ENCODE assay signal across 10 cellular contexts in genomic region chr11:60377737-60378136, GRCh38. TPM values are rescaled to one million over a fixed set of nuclear protein-coding genes. Genes with fewer than 3 reads are reported as not detected.
DNase-seq lines count a peak whose midpoint lies in the region; ATAC-seq and TF ChIP-seq lines count a peak whose summit lies in the region.
"Had no signal": no experiment of that assay in that cellular context is flagged by ENCODE, and none has a peak within 500 bp of the region (broad histone marks: within the 10 kb centered on the region; RNA-seq: fewer than 3 reads in every experiment).

No MANE protein-coding gene starts in this region.

- H3K27ac ChIP-seq in subcutaneous abdominal adipose tissue (ENCODE audit: low read depth, low read length), result peak overlapping the region; percentile 14

- H3K36me3 ChIP-seq in subcutaneous abdominal adipose tissue (ENCODE audit: control insufficient read depth in 5 of 5, insufficient read depth in 5 of 5, low read length in 5 of 5), result no peaks in the 10 kb centered on the region

- H3K9ac ChIP-seq in subcutaneous abdominal adipose tissue (ENCODE audit: low read length in 5 of 5), result peak overlapping the region in 1 of 5 donors; percentile 2

- peak; percentile 63 for ATAC-seq in GM19395 (IDR thresholded peaks at IDR 0.05; ENCODE audit: unreplicated experiment)

- TF ChIP-seq POLR2A in erythroblast (IDR thresholded peaks at IDR 0.05; ENCODE audit: low read length), result no peak

- DNase-seq in KG1 (lab: John Stamatoyannopoulos, UW) (peak; percentile 43), head of caudate nucleus (peak in 32 of 42 donors; percentile 11 to 69 (median 36)), erythroblast (lab: John Stamatoyannopoulos, UW) (no peak), DMS53 (lab: John Stamatoyannopoulos, UW) (no peak), ureter (ENCODE audit: low spot score) (no peak)
- no peak for DNase-seq in stimulated activated CD4-positive, alpha-beta T cell treated with anti-CD3 and anti-CD28 coated beads, Interleukin-2, amount 100 ng/mL, for 24 hours
- DNase-seq: glutamatergic neuron had no signal

- peaks cover 0 to 6% (median 0%) of the 10 kb centered on the region in 5 donors for H3K4me1 ChIP-seq in subcutaneous abdominal adipose tissue (ENCODE audit: control insufficient read depth in 5 of 5, insufficient read depth in 5 of 5, low read length in 5 of 5)

- intact Hi-C loops in head of caudate nucleus (cut with DNase I), result no loop called here

- H3K4me3 ChIP-seq in subcutaneous abdominal adipose tissue (ENCODE audit: low read depth in 1 of 5, low read length in 5 of 5), result no peak overlapping the region

- no peaks in the 10 kb centered on the region for H3K27me3 ChIP-seq in subcutaneous abdominal adipose tissue (ENCODE audit: control insufficient read depth in 5 of 5, insufficient read depth in 4 of 5, low read length in 5 of 5)

- H3K9me3 ChIP-seq in subcutaneous abdominal adipose tissue (ENCODE audit: control insufficient read depth in 5 of 5, low read length in 5 of 5), result no peaks in the 10 kb centered on the region

RNA-seq across cellular contexts. Expression of gene MS4A7, which starts 0.6 kb away (rescaled TPM):
- 33.2 TPM for total RNA-seq in ureter
- total RNA-seq: HT1080 had no signal

RNA-seq across cellular contexts. Expression of gene MS4A14, which starts 18.5 kb away (rescaled TPM):
- 1.5 TPM for total RNA-seq in ureter
- total RNA-seq: HT1080 had no signal

RNA-seq across cellular contexts. Expression of gene MS4A6E, which starts 50.7 kb away (rescaled TPM):
- total RNA-seq in ureter, result not detected
- total RNA-seq: HT1080 had no signal

RNA-seq across cellular contexts. Expression of gene MS4A5, which starts 51.6 kb away (rescaled TPM):
- total RNA-seq in ureter, result not detected
- total RNA-seq: HT1080 had no signal

Comparison
In these comparisons a context has a peak if more than half of its experiments do, and no peak if none do; other contexts are left out.
1. DNase-seq: peak in KG1 (single experiment) and head of caudate nucleus (32 of 42); none in stimulated activated CD4-positive, alpha-beta T cell treated with anti-CD3 and anti-CD28 coated beads, Interleukin-2, amount 100 ng/mL, for 24 hours (0 of 2), erythroblast (0 of 2), DMS53 (single experiment) and ureter (single experiment).